In the genomic region with DNA sequence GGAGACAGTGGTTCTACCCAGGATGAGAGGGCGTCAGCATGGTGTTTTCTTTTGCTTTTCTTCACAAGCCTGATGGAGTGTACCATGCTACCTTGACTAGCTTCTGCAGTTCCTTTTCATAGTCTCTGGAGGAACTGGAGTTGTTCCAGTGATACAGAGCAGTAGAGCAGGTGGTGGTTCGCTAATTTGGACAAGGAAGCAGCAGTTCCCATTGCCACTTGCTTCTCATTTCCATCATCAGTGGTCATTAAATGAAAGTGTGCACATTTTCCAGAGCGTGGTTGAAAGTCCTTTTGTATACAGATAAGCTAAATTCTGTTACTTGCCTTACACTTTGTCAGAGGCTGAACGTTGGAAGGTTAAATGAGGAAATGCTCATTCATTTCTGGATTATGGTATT, we compare ENCODE assay signal across 25 cellular contexts.
"Had no signal": no experiment of that assay in that cellular context is flagged by ENCODE, and none has a peak within 500 bp of the region (broad histone marks: within the 10 kb centered on the region; RNA-seq: fewer than 3 reads in every experiment).

No MANE protein-coding gene starts in this region.

- H3K4me3 Mint-ChIP-seq: activated CD4-positive, alpha-beta memory T cell treated with anti-CD3 and anti-CD28 coated beads, Interleukin-2, amount 10 ng/mL, durations not matched to agents 7 days and 5 days; activated CD4-positive, alpha-beta T cell treated with anti-CD3 and anti-CD28 coated beads, Interleukin-2, amount 10 ng/mL, durations not matched to agents 7 days and 5 days; activated naive CD4-positive, alpha-beta T cell treated with anti-CD3 and anti-CD28 coated beads, Interleukin-2, amount 10 ng/mL, durations not matched to agents 7 days and 5 days; activated naive CD8-positive, alpha-beta T cell treated with anti-CD3 and anti-CD28 coated beads, Interleukin-2, amount 10 ng/mL, durations not matched to agents 7 days and 5 days; activated T-cell treated with anti-CD3 and anti-CD28 coated beads, Interleukin-2, amount 50 U/mL, for 24 hours; immature natural killer cell; naive B cell; nephron progenitor cell; stimulated activated effector memory CD8-positive, alpha-beta T cell treated with anti-CD3 and anti-CD28 coated beads, Interleukin-12 subunit alpha, Interleukin-12 subunit beta, amount 100 ng/mL, for 72 hours; stimulated activated naive CD8-positive, alpha-beta T cell treated with anti-CD3 and anti-CD28 coated beads, Interleukin-15, Interleukin-2, amounts not matched to agents 100 ng/mL and 50 ng/mL, for 24 hours; type B pancreatic cell; WTC11 had no signal

- H3K9me3 Mint-ChIP-seq: activated CD4-positive, alpha-beta memory T cell treated with anti-CD3 and anti-CD28 coated beads, Interleukin-2, amount 10 ng/mL, durations not matched to agents 7 days and 5 days; activated CD4-positive, alpha-beta T cell treated with anti-CD3 and anti-CD28 coated beads, Interleukin-2, amount 10 ng/mL, durations not matched to agents 7 days and 5 days; activated naive CD4-positive, alpha-beta T cell treated with anti-CD3 and anti-CD28 coated beads, Interleukin-2, amount 10 ng/mL, durations not matched to agents 7 days and 5 days; activated naive CD8-positive, alpha-beta T cell treated with anti-CD3 and anti-CD28 coated beads, Interleukin-2, amount 10 ng/mL, durations not matched to agents 7 days and 5 days; activated T-cell treated with anti-CD3 and anti-CD28 coated beads, Interleukin-2, amount 50 U/mL, for 24 hours; immature natural killer cell; nephron progenitor cell; stimulated activated effector memory CD8-positive, alpha-beta T cell treated with anti-CD3 and anti-CD28 coated beads, Interleukin-12 subunit alpha, Interleukin-12 subunit beta, amount 100 ng/mL, for 72 hours; stimulated activated naive CD8-positive, alpha-beta T cell treated with anti-CD3 and anti-CD28 coated beads, Interleukin-15, Interleukin-2, amounts not matched to agents 100 ng/mL and 50 ng/mL, for 24 hours; type B pancreatic cell; WTC11 had no signal

- H3K27ac Mint-ChIP-seq: activated CD4-positive, alpha-beta memory T cell treated with anti-CD3 and anti-CD28 coated beads, Interleukin-2, amount 10 ng/mL, durations not matched to agents 7 days and 5 days; activated CD4-positive, alpha-beta T cell treated with anti-CD3 and anti-CD28 coated beads, Interleukin-2, amount 10 ng/mL, durations not matched to agents 7 days and 5 days; activated naive CD4-positive, alpha-beta T cell treated with anti-CD3 and anti-CD28 coated beads, Interleukin-2, amount 10 ng/mL, durations not matched to agents 7 days and 5 days; activated naive CD8-positive, alpha-beta T cell treated with anti-CD3 and anti-CD28 coated beads, Interleukin-2, amount 10 ng/mL, durations not matched to agents 7 days and 5 days; activated T-cell treated with anti-CD3 and anti-CD28 coated beads, Interleukin-2, amount 50 U/mL, for 24 hours; naive B cell; nephron progenitor cell; progenitor cell of endocrine pancreas; stimulated activated effector memory CD8-positive, alpha-beta T cell treated with anti-CD3 and anti-CD28 coated beads, Interleukin-12 subunit alpha, Interleukin-12 subunit beta, amount 100 ng/mL, for 72 hours; stimulated activated naive CD8-positive, alpha-beta T cell treated with anti-CD3 and anti-CD28 coated beads, Interleukin-15, Interleukin-2, amounts not matched to agents 100 ng/mL and 50 ng/mL, for 24 hours; type B pancreatic cell; WTC11 had no signal

- ATAC-seq: lower lobe of right lung; sciatic nerve; stimulated activated effector memory CD8-positive, alpha-beta T cell treated with anti-CD3 and anti-CD28 coated beads, Interleukin-12 subunit alpha, Interleukin-12 subunit beta, amount 100 ng/mL, for 72 hours; WTC11 had no signal

- H3K36me3 Mint-ChIP-seq: activated naive CD4-positive, alpha-beta T cell treated with anti-CD3 and anti-CD28 coated beads, Interleukin-2, amount 10 ng/mL, durations not matched to agents 7 days and 5 days; activated naive CD8-positive, alpha-beta T cell treated with anti-CD3 and anti-CD28 coated beads, Interleukin-2, amount 10 ng/mL, durations not matched to agents 7 days and 5 days; naive B cell; stimulated activated effector memory CD8-positive, alpha-beta T cell treated with anti-CD3 and anti-CD28 coated beads, Interleukin-12 subunit alpha, Interleukin-12 subunit beta, amount 100 ng/mL, for 72 hours had no signal

- H3K27me3 Mint-ChIP-seq: activated CD4-positive, alpha-beta T cell treated with anti-CD3 and anti-CD28 coated beads, Interleukin-2, amount 10 ng/mL, durations not matched to agents 7 days and 5 days; naive B cell; progenitor cell of endocrine pancreas; stimulated activated naive CD8-positive, alpha-beta T cell treated with anti-CD3 and anti-CD28 coated beads, Interleukin-15, Interleukin-2, amounts not matched to agents 100 ng/mL and 50 ng/mL, for 24 hours; type B pancreatic cell had no signal

- H3K4me1 Mint-ChIP-seq: activated CD4-positive, alpha-beta memory T cell treated with anti-CD3 and anti-CD28 coated beads, Interleukin-2, amount 10 ng/mL, durations not matched to agents 7 days and 5 days; activated CD4-positive, alpha-beta T cell treated with anti-CD3 and anti-CD28 coated beads, Interleukin-2, amount 10 ng/mL, durations not matched to agents 7 days and 5 days; activated naive CD4-positive, alpha-beta T cell treated with anti-CD3 and anti-CD28 coated beads, Interleukin-2, amount 10 ng/mL, durations not matched to agents 7 days and 5 days; activated naive CD8-positive, alpha-beta T cell treated with anti-CD3 and anti-CD28 coated beads, Interleukin-2, amount 10 ng/mL, durations not matched to agents 7 days and 5 days; naive B cell; nephron progenitor cell; stimulated activated effector memory CD8-positive, alpha-beta T cell treated with anti-CD3 and anti-CD28 coated beads, Interleukin-12 subunit alpha, Interleukin-12 subunit beta, amount 100 ng/mL, for 72 hours had no signal

- DNase-seq: activated CD4-positive, alpha-beta memory T cell treated with anti-CD3 and anti-CD28 coated beads, Interleukin-2, amount 10 ng/mL, durations not matched to agents 7 days and 5 days; activated CD4-positive, alpha-beta T cell treated with anti-CD3 and anti-CD28 coated beads for 1 hour; activated CD4-positive, alpha-beta T cell treated with anti-CD3 and anti-CD28 coated beads, Interleukin-2, amount 10 ng/mL, durations not matched to agents 7 days and 5 days; activated CD8-positive, alpha-beta memory T cell treated with anti-CD3 and anti-CD28 coated beads, Interleukin-2, amount 50 U/mL, for 48 hours; activated gamma-delta T cell; activated naive CD4-positive, alpha-beta T cell treated with anti-CD3 and anti-CD28 coated beads, Interleukin-2, amount 10 ng/mL, durations not matched to agents 7 days and 5 days; activated naive CD8-positive, alpha-beta T cell treated with anti-CD3 and anti-CD28 coated beads, Interleukin-2, amount 10 ng/mL, durations not matched to agents 7 days and 5 days; activated T-cell treated with anti-CD3 and anti-CD28 coated beads, Interleukin-2, amount 50 U/mL, for 24 hours; dermis blood vessel endothelial cell; effector CD8-positive, alpha-beta T cell; immature natural killer cell; kidney; lower lobe of right lung; mesenchymal stem cell; naive B cell; nephron progenitor cell; stimulated activated CD4-positive, alpha-beta T cell treated with anti-CD3 and anti-CD28 coated beads, Interleukin-4, amount 100 ng/mL, for 24 hours; T-helper 2 cell; uterus had no signal
